Comparison of ENCODE assay signal across 8 cellular contexts in the genomic region with DNA sequence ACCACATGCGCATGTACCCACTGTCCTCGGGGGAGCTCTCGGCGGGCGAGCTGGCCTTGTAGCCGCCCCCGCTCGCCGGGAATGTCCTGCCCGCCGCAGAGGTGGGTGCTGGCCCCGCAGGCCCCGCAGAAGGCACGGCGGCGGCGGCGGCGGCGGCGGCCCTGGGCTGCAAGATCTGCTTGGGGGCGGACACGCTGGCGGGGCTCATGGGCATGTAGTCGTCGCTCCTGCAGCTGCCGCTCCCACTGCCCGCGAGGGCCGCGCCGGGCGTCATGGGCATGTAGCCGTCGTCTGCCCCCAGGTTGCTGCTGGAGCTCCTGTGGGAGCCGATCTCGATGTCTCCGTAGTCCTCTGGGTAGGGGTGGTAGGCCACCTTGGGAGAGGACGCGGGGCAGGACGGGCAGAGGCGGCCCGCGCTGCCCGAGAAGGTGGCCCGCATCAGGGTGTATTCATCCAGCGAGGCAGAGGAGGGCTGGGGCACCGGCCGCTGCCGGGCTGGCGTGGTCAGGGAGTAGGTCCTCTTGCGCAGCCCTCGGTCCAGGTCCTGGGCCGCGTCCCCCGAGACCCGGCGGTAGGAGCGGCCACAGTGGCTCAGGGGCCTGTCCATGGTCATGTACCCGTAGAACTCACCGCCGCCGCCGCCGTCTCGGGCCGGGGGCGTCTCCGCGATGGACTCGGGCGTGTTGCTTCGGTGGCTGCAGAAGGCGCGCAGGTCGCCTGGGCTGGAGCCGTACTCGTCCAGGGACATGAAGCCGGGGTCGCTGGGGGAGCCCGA. TPM values are rescaled to one million over a fixed set of nuclear protein-coding genes. Genes with fewer than 3 reads are reported as not detected.
DNase-seq lines count a peak whose midpoint lies in the region; ATAC-seq and TF ChIP-seq lines count a peak whose summit lies in the region.

No MANE protein-coding gene starts in this region.

- peak overlapping the region; percentile 36 for H3K27ac ChIP-seq in caudate nucleus (ENCODE audit: low read depth, low read length)
- peak overlapping the region; percentile 18 for H3K27ac ChIP-seq in lower lobe of right lung
- H3K27ac ChIP-seq in tibial artery = peak overlapping the region; percentile 69 to 76

- H3K27me3 ChIP-seq in lower lobe of right lung (ENCODE audit: low read depth) (no peaks in the 10 kb centered on the region), tibial artery (no peaks in the 10 kb centered on the region)

- no peak for ATAC-seq in lower lobe of right lung
- ATAC-seq in HG02588 (IDR thresholded peaks at IDR 0.05; ENCODE audit: unreplicated experiment) = no peak
- ATAC-seq in GM18907 (IDR thresholded peaks at IDR 0.05; ENCODE audit: unreplicated experiment) = no peak

- TF ChIP-seq CTCF in lower lobe of right lung (IDR thresholded peaks at IDR 0.05) = no peak
- TF ChIP-seq CTCF in tibial artery (IDR thresholded peaks at IDR 0.05) = no peak

- H3K4me1 ChIP-seq in lower lobe of right lung (peaks cover 60% of the 10 kb centered on the region), tibial artery (peaks cover 0 to 57% (median 49%) of the 10 kb centered on the region in 4 donors)

- intact Hi-C loops in lower lobe of right lung (cut with DNase I) = no loop called here
- intact Hi-C loops in tibial artery (cut with DNase I; ENCODE audit: low total_unique reads) = loop anchor here (2.0 to 10.0 kb wide), 5 partner anchors 241 to 822 kb away; no protein-coding TSS in a partner anchor

- DNase-seq in activated effector memory CD4-positive, alpha-beta T cell treated with anti-CD3 and anti-CD28 coated beads, Interleukin-2, amount 50 U/mL, for 16 hours = peak; percentile 65
- no peak for DNase-seq in activated effector memory CD4-positive, alpha-beta T cell treated with Interleukin-2 at 50 U/mL for 16 hours
- DNase-seq in caudate nucleus (lab: John Stamatoyannopoulos, UW) (no peak), lower lobe of right lung (peak; percentile 51), tibial artery (no peak), nucleus accumbens (lab: John Stamatoyannopoulos, UW) (no peak)

- peaks cover 35% of the 10 kb centered on the region for H3K36me3 ChIP-seq in lower lobe of right lung
- H3K36me3 ChIP-seq in tibial artery = peaks cover 36 to 47% (median 41%) of the 10 kb centered on the region in 3 donors

- H3K4me3 ChIP-seq in lower lobe of right lung (peak overlapping the region; percentile 59), tibial artery (peak overlapping the region; percentile 73 to 88)

- H3K9me3 ChIP-seq in lower lobe of right lung (no peaks in the 10 kb centered on the region), tibial artery (no peaks in the 10 kb centered on the region)

RNA-seq across cellular contexts. Expression of gene IRS2, which starts 2.4 kb away (rescaled TPM):
- total RNA-seq in lower lobe of right lung = 34.0 TPM

Comparison
In these comparisons a context has a peak if more than half of its experiments do, and no peak if none do; other contexts are left out.
1. DNase-seq: peak in activated effector memory CD4-positive, alpha-beta T cell treated with anti-CD3 and anti-CD28 coated beads, Interleukin-2, amount 50 U/mL, for 16 hours (single experiment) and lower lobe of right lung (single experiment); none in activated effector memory CD4-positive, alpha-beta T cell treated with Interleukin-2 at 50 U/mL for 16 hours (single experiment), caudate nucleus (0 of 61), tibial artery (0 of 2) and nucleus accumbens (0 of 56).
2. H3K27ac ChIP-seq: peak in every context shown above with its lines; median percentile 72 in tibial artery; 36 in caudate nucleus; 18 in lower lobe of right lung.